In genomic region chr4:55395218-55395528, GRCh38 we compare ENCODE assay signal across 8 cellular contexts. TPM values are rescaled to one million over a fixed set of nuclear protein-coding genes. Genes with fewer than 3 reads are reported as not detected.
DNase-seq lines count a peak whose midpoint lies in the region; ATAC-seq and TF ChIP-seq lines count a peak whose summit lies in the region.

No MANE protein-coding gene starts in this region.

- ATAC-seq in activated naive CD4-positive, alpha-beta T cell treated with anti-CD3 and anti-CD28 coated beads, Interleukin-2, amount 50 U/mL, for 72 hours: no peak
- no peak for ATAC-seq in left lung
- ATAC-seq in upper lobe of right lung: no peak
- no peak for ATAC-seq in GM21717 (IDR thresholded peaks at IDR 0.05; ENCODE audit: unreplicated experiment)

- intact Hi-C loops in left lung (cut with DNase I) (no loop called here), upper lobe of right lung (cut with DNase I) (no loop called here)

- TF ChIP-seq CTCF in AG09319 (IDR thresholded peaks at IDR 0.05; ENCODE audit: low read depth, low read length) (peak; percentile 17), left lung (IDR thresholded peaks at IDR 0.05) (no peak), upper lobe of right lung (IDR thresholded peaks at IDR 0.05) (no peak)

- no peaks in the 10 kb centered on the region for H3K9me3 Mint-ChIP-seq in activated naive CD4-positive, alpha-beta T cell treated with anti-CD3 and anti-CD28 coated beads, Interleukin-2, amount 50 U/mL, for 72 hours

- no peaks in the 10 kb centered on the region for H3K27me3 ChIP-seq in H7 (ENCODE audit: control insufficient read depth, insufficient read depth, low read length)
- H3K27me3 ChIP-seq in left lung: no peaks in the 10 kb centered on the region
- no peaks in the 10 kb centered on the region for H3K27me3 ChIP-seq in upper lobe of right lung

- DNase-seq in AG09319 (ENCODE audit: extremely low read depth, low read depth) (no peak), H7 (no peak), left lung (no peak), upper lobe of right lung (no peak), NCI-H2171 treated with DMSO at 0.1 percent for 48 hours (lab: John Stamatoyannopoulos, UW) (no peak)
- DNase-seq in activated naive CD4-positive, alpha-beta T cell treated with anti-CD3 and anti-CD28 coated beads, Interleukin-2, amount 50 U/mL, for 72 hours (ENCODE audit: low spot score in 2 of 2): no peak
- DNase-seq in stimulated activated CD4-positive, alpha-beta T cell treated with anti-CD3 and anti-CD28 coated beads, Interleukin-4, amount 100 ng/mL, for 24 hours: no peak

- H3K36me3 Mint-ChIP-seq in activated naive CD4-positive, alpha-beta T cell treated with anti-CD3 and anti-CD28 coated beads, Interleukin-2, amount 50 U/mL, for 72 hours: peaks cover 26 to 27% of the 10 kb centered on the region in 2 donors

- peaks cover 12 to 31% of the 10 kb centered on the region in 2 donors for H3K4me1 ChIP-seq in left lung
- H3K4me1 ChIP-seq in upper lobe of right lung: peaks cover 18% of the 10 kb centered on the region

- peak overlapping the region; percentile 91 to 99 for H3K27ac Mint-ChIP-seq in activated naive CD4-positive, alpha-beta T cell treated with anti-CD3 and anti-CD28 coated beads, Interleukin-2, amount 50 U/mL, for 72 hours

- H3K9me3 ChIP-seq in left lung (no peaks in the 10 kb centered on the region), upper lobe of right lung (no peaks in the 10 kb centered on the region)

- peak overlapping the region; percentile 98 to 99 for H3K27ac ChIP-seq in left lung
- peak overlapping the region; percentile 98 for H3K27ac ChIP-seq in upper lobe of right lung

- no peaks in the 10 kb centered on the region for H3K36me3 ChIP-seq in H7 (replicated peaks; ENCODE audit: control insufficient read depth, insufficient read depth, low read length)
- peaks cover 0 to 14% of the 10 kb centered on the region in 2 donors for H3K36me3 ChIP-seq in left lung
- peaks cover 8% of the 10 kb centered on the region for H3K36me3 ChIP-seq in upper lobe of right lung

- H3K4me3 ChIP-seq in H7 (ENCODE audit: insufficient read depth, low read depth, low read length): peak overlapping the region; percentile 86
- H3K4me3 ChIP-seq in left lung: peak overlapping the region; percentile 88 to 93
- peak overlapping the region; percentile 99 for H3K4me3 ChIP-seq in upper lobe of right lung

RNA-seq across cellular contexts. Expression of gene TMEM165, which starts 0.6 kb away (rescaled TPM):
- 84.0 and 88.0 TPM in 2 replicates for total RNA-seq in H7 (2014; rRNA removed; shearing (Covaris generic))
- total RNA-seq in activated naive CD4-positive, alpha-beta T cell treated with anti-CD3 and anti-CD28 coated beads, Interleukin-2, amount 50 U/mL, for 72 hours: 10 to 100 TPM; 64.5 to 71.3 TPM
- total RNA-seq in left lung (100 to 1,000 TPM; 121 to 201 TPM), upper lobe of right lung (141 TPM)

RNA-seq across cellular contexts. Expression of gene SRD5A3, which starts 49.1 kb away (rescaled TPM):
- total RNA-seq in H7 (2014; rRNA removed; shearing (Covaris generic)): 31.9 and 33.9 TPM in 2 replicates
- 10 to 100 TPM in 1 of 2 donors, under 1 TPM in 1; 0.77 to 20.4 TPM for total RNA-seq in activated naive CD4-positive, alpha-beta T cell treated with anti-CD3 and anti-CD28 coated beads, Interleukin-2, amount 50 U/mL, for 72 hours
- total RNA-seq in left lung: 10 to 100 TPM; 27.1 to 31.3 TPM
- 19.6 TPM for total RNA-seq in upper lobe of right lung
